18 cellular contexts compared by ENCODE assay signal in genomic region chr12:127888948-127889347, GRCh38.
DNase-seq lines count a peak whose midpoint lies in the region; ATAC-seq lines count a peak whose summit lies in the region.
"Had no signal": no experiment of that assay in that cellular context is flagged by ENCODE, and none has a peak within 500 bp of the region (broad histone marks: within the 10 kb centered on the region; RNA-seq: fewer than 3 reads in every experiment).

No MANE protein-coding gene starts in this region.

- no peak for DNase-seq in Right ventricle myocardium inferior (ENCODE audit: missing footprints)
- no peak for DNase-seq in cardiac septum (ENCODE audit: low spot score)
- DNase-seq in cerebellar cortex (ENCODE audit: low spot score): peak; percentile 16
- peak; percentile 30 for DNase-seq in hepatic stellate cell (ENCODE audit: low spot score)
- no peak for DNase-seq in DMS153 treated with DMSO at 0.1 percent for 48 hours (lab: John Stamatoyannopoulos, UW; ENCODE audit: unreplicated experiment)
- no peak for DNase-seq in stimulated activated CD4-positive, alpha-beta T cell treated with anti-CD3 and anti-CD28 coated beads, Interleukin-1b, Interleukin-23, amount 100 ng/mL, for 48 hours
- DNase-seq: 8988T; C1 segment of cervical spinal cord; gastrocnemius medialis; mesenchymal stem cell; NCI-H1436; NCI-H524; stimulated activated CD4-positive, alpha-beta T cell treated with anti-CD3 and anti-CD28 coated beads, Interleukin-12 subunit alpha, Interleukin-12 subunit beta, amount 100 ng/mL, for 4 hours had no signal

- ATAC-seq in Right ventricle myocardium inferior (peak; percentile 89), GM21825 (IDR thresholded peaks at IDR 0.05; ENCODE audit: unreplicated experiment) (no peak)
- ATAC-seq: activated naive CD4-positive, alpha-beta T cell treated with anti-CD3 and anti-CD28 coated beads, Interleukin-2, amount 50 U/mL, for 72 hours; GM12878 had no signal

- intact Hi-C loops in Right ventricle myocardium inferior (cut with DNase I): no loop called here
- intact Hi-C loops in cardiac septum (cut with DNase I): no loop called here

- H3K27ac ChIP-seq in temporal lobe (ENCODE audit: low read depth, low read length): peak overlapping the region; percentile 41
- H3K27ac ChIP-seq: gastrocnemius medialis, vagina had no signal

Comparison
In these comparisons a context has a peak if more than half of its experiments do, and no peak if none do; other contexts are left out.
1. DNase-seq: peak in cerebellar cortex (single experiment) and hepatic stellate cell (single experiment); none in Right ventricle myocardium inferior (single experiment), cardiac septum (single experiment), DMS153 treated with DMSO at 0.1 percent for 48 hours (single experiment) and stimulated activated CD4-positive, alpha-beta T cell treated with anti-CD3 and anti-CD28 coated beads, Interleukin-1b, Interleukin-23, amount 100 ng/mL, for 48 hours (single experiment).